In genomic region chr2:195805283-195805976, GRCh38 we compare ENCODE assay signal across 28 cellular contexts.
"Had no signal": no experiment of that assay in that cellular context is flagged by ENCODE, and none has a peak within 500 bp of the region (broad histone marks: within the 10 kb centered on the region; RNA-seq: fewer than 3 reads in every experiment).

No MANE protein-coding gene starts in this region.

- H2AFZ ChIP-seq: parathyroid adenoma had no signal

- DNase-seq: cortex of kidney; effector memory CD8-positive, alpha-beta T cell; erythroblast; esophagus squamous epithelium; foreskin melanocyte; glutamatergic neuron; heart right ventricle; hippocampal formation; left cardiac atrium; left lung; mesenchymal stem cell; mucosa of descending colon; naive B cell; sigmoid colon; stimulated activated CD4-positive, alpha-beta T cell treated with anti-CD3 and anti-CD28 coated beads, Interleukin-2, amount 100 ng/mL, for 24 hours; stimulated activated CD4-positive, alpha-beta T cell treated with anti-CD3 and anti-CD28 coated beads, Interleukin-4, amount 100 ng/mL, for 24 hours; stimulated activated naive CD4-positive, alpha-beta T cell treated with Interleukin-2 at 50 U/mL for 16 hours; stomach; tibial artery had no signal

- H3K27ac Mint-ChIP-seq: effector memory CD8-positive, alpha-beta T cell; mesothelial cell of epicardium; naive B cell; natural killer cell treated with Interleukin-12 subunit alpha and Interleukin-12 subunit beta and Interleukin-15 and Interleukin-18, amount 100 ng/mL, for 72 hours; stimulated activated effector memory CD8-positive, alpha-beta T cell treated with anti-CD3 and anti-CD28 coated beads, Interleukin-12 subunit alpha, Interleukin-12 subunit beta, amount 100 ng/mL, for 72 hours; type B pancreatic cell had no signal

- H3K4me1 Mint-ChIP-seq: mesothelial cell of epicardium; naive B cell; neural crest cell; stimulated activated effector memory CD8-positive, alpha-beta T cell treated with anti-CD3 and anti-CD28 coated beads, Interleukin-12 subunit alpha, Interleukin-12 subunit beta, amount 100 ng/mL, for 72 hours had no signal

- H3K9me3 Mint-ChIP-seq: effector memory CD8-positive, alpha-beta T cell; mesothelial cell of epicardium; natural killer cell treated with Interleukin-12 subunit alpha and Interleukin-12 subunit beta and Interleukin-15 and Interleukin-18, amount 100 ng/mL, for 72 hours; neural crest cell; stimulated activated effector memory CD8-positive, alpha-beta T cell treated with anti-CD3 and anti-CD28 coated beads, Interleukin-12 subunit alpha, Interleukin-12 subunit beta, amount 100 ng/mL, for 72 hours; type B pancreatic cell had no signal

- H3K4me3 Mint-ChIP-seq: effector memory CD8-positive, alpha-beta T cell; mesothelial cell of epicardium; naive B cell; natural killer cell treated with Interleukin-12 subunit alpha and Interleukin-12 subunit beta and Interleukin-15 and Interleukin-18, amount 100 ng/mL, for 72 hours; neural crest cell; stimulated activated effector memory CD8-positive, alpha-beta T cell treated with anti-CD3 and anti-CD28 coated beads, Interleukin-12 subunit alpha, Interleukin-12 subunit beta, amount 100 ng/mL, for 72 hours; type B pancreatic cell had no signal

- H3K27me3 ChIP-seq: esophagus squamous epithelium, heart right ventricle, left lung, neutrophil, right atrium auricular region, sigmoid colon, stomach, tibial artery had no signal

- H3K27ac ChIP-seq: esophagus squamous epithelium, heart right ventricle, left lung, neutrophil, parathyroid adenoma, prostate gland, right atrium auricular region, sigmoid colon, stomach, tibial artery had no signal

- H3K9ac ChIP-seq: parathyroid adenoma had no signal

- H3K36me3 Mint-ChIP-seq: mesothelial cell of epicardium; naive B cell; natural killer cell treated with Interleukin-12 subunit alpha and Interleukin-12 subunit beta and Interleukin-15 and Interleukin-18, amount 100 ng/mL, for 72 hours; stimulated activated effector memory CD8-positive, alpha-beta T cell treated with anti-CD3 and anti-CD28 coated beads, Interleukin-12 subunit alpha, Interleukin-12 subunit beta, amount 100 ng/mL, for 72 hours; type B pancreatic cell had no signal

- H3K9me3 ChIP-seq: esophagus squamous epithelium, heart right ventricle, left lung, mucosa of descending colon, neutrophil, prostate gland, right atrium auricular region, sigmoid colon, stomach, tibial artery had no signal

- H3K79me2 ChIP-seq: parathyroid adenoma had no signal

- ATAC-seq: effector memory CD8-positive, alpha-beta T cell; heart right ventricle; left cardiac atrium; left lung; mucosa of descending colon; natural killer cell treated with Interleukin-12 subunit alpha and Interleukin-12 subunit beta and Interleukin-15 and Interleukin-18, amount 100 ng/mL, for 72 hours; stimulated activated effector memory CD8-positive, alpha-beta T cell treated with anti-CD3 and anti-CD28 coated beads, Interleukin-12 subunit alpha, Interleukin-12 subunit beta, amount 100 ng/mL, for 72 hours had no signal

- H3K4me3 ChIP-seq: esophagus squamous epithelium, heart right ventricle, left lung, mucosa of descending colon, prostate gland, right atrium auricular region, sigmoid colon, stomach, tibial artery had no signal

- H3K4me1 ChIP-seq: esophagus squamous epithelium, heart right ventricle, left lung, parathyroid adenoma, prostate gland, right atrium auricular region, sigmoid colon, stomach, tibial artery had no signal

- H3K36me3 ChIP-seq: esophagus squamous epithelium, heart right ventricle, left lung, neutrophil, prostate gland, right atrium auricular region, sigmoid colon, stomach, tibial artery had no signal

- H3K27me3 Mint-ChIP-seq: type B pancreatic cell had no signal
